In the genomic region with DNA sequence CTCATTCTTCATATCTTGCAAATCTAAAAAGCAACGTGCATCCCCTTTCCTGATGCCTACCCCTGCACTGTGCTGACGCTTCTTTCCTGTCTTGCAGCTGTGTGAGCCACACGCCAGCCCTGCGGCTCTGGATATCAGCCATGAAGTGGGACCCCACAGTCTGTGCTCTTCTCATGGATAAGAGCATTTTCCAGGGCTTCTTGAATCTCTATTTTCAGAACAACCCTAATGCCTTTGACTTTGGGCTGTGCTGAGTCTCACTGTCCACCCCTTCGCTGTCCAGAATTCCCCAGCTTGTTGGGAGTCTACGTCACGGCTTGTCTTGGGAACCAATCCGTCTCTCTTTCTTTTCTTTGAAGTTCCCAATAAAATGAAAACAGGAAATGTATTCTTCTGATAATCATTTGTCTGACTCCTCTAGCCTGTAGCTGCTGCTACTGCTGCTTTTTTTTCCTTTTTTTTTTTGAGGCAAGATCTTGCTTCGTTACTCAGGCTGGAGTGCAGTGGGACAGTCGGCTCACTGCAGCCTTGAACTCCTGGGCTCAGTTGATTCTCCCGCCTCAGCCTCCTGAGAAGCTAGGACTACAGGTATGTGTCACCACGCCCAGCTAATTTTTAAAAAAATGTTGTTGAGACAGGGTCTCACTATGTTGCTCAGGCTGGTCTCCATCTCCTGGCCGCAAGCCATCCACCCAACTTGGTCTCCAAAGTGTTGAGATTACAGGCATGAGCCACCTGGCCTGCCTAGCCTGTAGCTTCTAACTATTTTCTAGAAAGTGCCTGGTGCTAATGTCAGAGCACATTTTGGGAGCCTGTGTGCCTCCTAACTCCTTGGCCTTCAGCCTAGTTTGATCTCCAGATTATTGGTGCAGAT, we compare ENCODE assay signal across 10 cellular contexts. TPM values are rescaled to one million over a fixed set of nuclear protein-coding genes. Genes with fewer than 3 reads are reported as not detected.
DNase-seq lines count a peak whose midpoint lies in the region; ATAC-seq and TF ChIP-seq lines count a peak whose summit lies in the region.
"Had no signal": no experiment of that assay in that cellular context is flagged by ENCODE, and none has a peak within 500 bp of the region (broad histone marks: within the 10 kb centered on the region; RNA-seq: fewer than 3 reads in every experiment).

No MANE protein-coding gene starts in this region.

- H3K27me3 ChIP-seq in mesendoderm (ENCODE audit: insufficient read depth, low read length, poor library complexity) (no peaks in the 10 kb centered on the region), thyroid gland (no peaks in the 10 kb centered on the region)
- H3K27me3 ChIP-seq in effector memory CD4-positive, alpha-beta T cell (replicated peaks; ENCODE audit: control insufficient read depth, insufficient read depth, low read length, poor library complexity, severe bottlenecking), result no peaks in the 10 kb centered on the region

- no peak overlapping the region for H3K4ac ChIP-seq in mesendoderm (ENCODE audit: low read depth, low read length)

- peak overlapping the region; percentile 51 for H3K56ac ChIP-seq in mesendoderm (ENCODE audit: low read length)

- no peaks in the 10 kb centered on the region for H3K36me3 ChIP-seq in mesendoderm (ENCODE audit: control insufficient read depth, insufficient read depth, low read length)
- H3K36me3 ChIP-seq in thyroid gland, result no peaks in the 10 kb centered on the region
- H3K36me3 ChIP-seq in effector memory CD4-positive, alpha-beta T cell (ENCODE audit: control insufficient read depth, insufficient read depth, low read length), result no peaks in the 10 kb centered on the region

- H3K4me1 ChIP-seq in mesendoderm (ENCODE audit: control insufficient read depth, low read depth, low read length), result peaks cover 21% of the 10 kb centered on the region
- H3K4me1 ChIP-seq in thyroid gland, result peaks cover 11 to 42% of the 10 kb centered on the region in 2 donors
- no peaks in the 10 kb centered on the region for H3K4me1 ChIP-seq in effector memory CD4-positive, alpha-beta T cell (ENCODE audit: control insufficient read depth, insufficient read depth, low read length, poor library complexity, severe bottlenecking)

- no peak overlapping the region for H2AK5ac ChIP-seq in mesendoderm (ENCODE audit: low read length)

- no peak overlapping the region for H3K4me2 ChIP-seq in mesendoderm (ENCODE audit: low read length)

- H3K79me2 ChIP-seq in mesendoderm (ENCODE audit: control insufficient read depth, insufficient read depth, low read length), result no peaks in the 10 kb centered on the region

- no peak overlapping the region for H2BK120ac ChIP-seq in mesendoderm (ENCODE audit: low read depth, low read length)

- peak overlapping the region; percentile 8 for H2BK15ac ChIP-seq in mesendoderm (replicated peaks; ENCODE audit: low read depth)

- DNase-seq in RWPE1 (ENCODE audit: low spot score) (no peak), dermis microvascular lymphatic vessel endothelial cell (ENCODE audit: low read depth in 2 of 2) (peak; percentile 65 to 86), mesendoderm (no peak), thyroid gland (no peak), cerebellar cortex (ENCODE audit: low spot score) (no peak)
- DNase-seq in effector memory CD4-positive, alpha-beta T cell, result no peak
- DNase-seq: GDM1, NCI-H1694 had no signal

- POLR2A ChIA-PET in RWPE1 (lab: Yijun Ruan, JAX; ENCODE audit: low non-redundant PET), result no interaction called here

- intact Hi-C loops in thyroid gland (cut with DNase I), result no loop called here

- H3K27ac ChIP-seq in RWPE1 (peak overlapping the region; percentile 99), mesendoderm (ENCODE audit: low read depth, low read length) (no peak overlapping the region), thyroid gland (peak overlapping the region in 2 of 3 donors; percentile 48 to 60)
- H3K27ac ChIP-seq in effector memory CD4-positive, alpha-beta T cell (ENCODE audit: insufficient read depth, low read length, poor library complexity, severe bottlenecking), result no peak overlapping the region

- no peak overlapping the region for H3K23ac ChIP-seq in mesendoderm (ENCODE audit: low read length)

- H4K8ac ChIP-seq in mesendoderm (ENCODE audit: low read depth, low read length), result no peak overlapping the region

- H4K5ac ChIP-seq in mesendoderm (ENCODE audit: low read length), result no peak overlapping the region

- CTCF ChIA-PET in RWPE1 (lab: Yijun Ruan, JAX), result interaction anchor here (0.6 to 1.5 kb wide), 2 partner anchors 55 to 876 kb away, joined by 4 to 7 read pairs; partner anchors contain the start of gene CFAP58

- no peaks in the 10 kb centered on the region for H3K79me1 ChIP-seq in mesendoderm (ENCODE audit: low read length)

- H3K4me3 ChIP-seq in mesendoderm (ENCODE audit: low read length), result no peak overlapping the region
- no peak overlapping the region for H3K4me3 ChIP-seq in thyroid gland (replicated peaks in 1 of 3)
- no peak overlapping the region for H3K4me3 ChIP-seq in effector memory CD4-positive, alpha-beta T cell (ENCODE audit: insufficient read depth, low read depth, low read length, poor library complexity, severe bottlenecking)

- no peak overlapping the region for H2BK5ac ChIP-seq in mesendoderm (ENCODE audit: low read length)

- no peak for ATAC-seq in GM19455 (IDR thresholded peaks at IDR 0.05; ENCODE audit: unreplicated experiment)

- H3K18ac ChIP-seq in mesendoderm (ENCODE audit: low read length), result peak overlapping the region; percentile 18

- no CpG with 5 or more reads among the region's 13 CpGs for WGBS in mesendoderm (ENCODE audit: extremely low coverage, insufficient coverage, low lambda C conversion rate)
- 71 to 76% methylated on average over 13 of the region's 13 CpGs for WGBS in thyroid gland, 2 donors

- TF ChIP-seq CTCF in RWPE1 (conservative IDR thresholded peaks at IDR 0.05; ENCODE audit: low read depth) (no peak), thyroid gland (IDR thresholded peaks at IDR 0.05) (no peak)

- TF ChIP-seq POLR2A in thyroid gland (IDR thresholded peaks at IDR 0.05), result no peak

- no peak overlapping the region for H3K9ac ChIP-seq in mesendoderm (ENCODE audit: low read length)

- H3K9me3 ChIP-seq in thyroid gland, result no peaks in the 10 kb centered on the region
- H3K9me3 ChIP-seq in effector memory CD4-positive, alpha-beta T cell (ENCODE audit: control insufficient read depth, low read length), result no peaks in the 10 kb centered on the region

RNA-seq across cellular contexts. Expression of gene GSTO2, which starts 30.3 kb away (rescaled TPM):
- total RNA-seq in dermis microvascular lymphatic vessel endothelial cell (0.51 and 0.89 TPM in 2 replicates), thyroid gland (10 to 100 TPM in 3 of 4 donors, 1 to 10 TPM in 1; 7.5 to 16.3 (median 12.8) TPM)
- 13.4 TPM for polyA plus RNA-seq in mesendoderm (2013, experiment 1 of 2)
- polyA plus RNA-seq in mesendoderm (2013, experiment 2 of 2), result 11.0 TPM
- total RNA-seq: myocyte had no signal

RNA-seq across cellular contexts. Expression of gene ITPRIP, which starts 39.0 kb away (rescaled TPM):
- 20.7 and 43.0 TPM in 2 replicates for total RNA-seq in dermis microvascular lymphatic vessel endothelial cell
- polyA plus RNA-seq in mesendoderm (2013, experiment 1 of 2), result 22.8 TPM
- 22.4 TPM for polyA plus RNA-seq in mesendoderm (2013, experiment 2 of 2)
- 10 to 100 TPM; 28.0 to 44.2 (median 29.4) TPM for total RNA-seq in thyroid gland

RNA-seq across cellular contexts. Expression of gene GSTO1, which starts 44.6 kb away (rescaled TPM):
- total RNA-seq in dermis microvascular lymphatic vessel endothelial cell (267 and 284 TPM in 2 replicates), thyroid gland (100 to 1,000 TPM in 2 of 4 donors, 10 to 100 TPM in 2; 86.1 to 129 (median 102) TPM)
- 261 TPM for polyA plus RNA-seq in mesendoderm (2013, experiment 1 of 2)
- 257 TPM for polyA plus RNA-seq in mesendoderm (2013, experiment 2 of 2)

RNA-seq across cellular contexts. Expression of gene CFAP58, which starts 54.4 kb away (rescaled TPM):
- 0.64 and 0.89 TPM in 2 replicates for total RNA-seq in dermis microvascular lymphatic vessel endothelial cell
- polyA plus RNA-seq in mesendoderm (2013, experiment 1 of 2), result 1.0 TPM
- 0.85 TPM for polyA plus RNA-seq in mesendoderm (2013, experiment 2 of 2)
- 1 to 10 TPM; 1.0 to 1.6 (median 1.2) TPM for total RNA-seq in thyroid gland

Comparison
In these comparisons a context has a peak if more than half of its experiments do, and no peak if none do; other contexts are left out.
1. DNase-seq: peak in dermis microvascular lymphatic vessel endothelial cell (2 of 2); none in RWPE1 (single experiment), mesendoderm (single experiment), thyroid gland (0 of 2), cerebellar cortex (single experiment) and effector memory CD4-positive, alpha-beta T cell (0 of 3).
2. H3K27ac ChIP-seq: peak in RWPE1 (single experiment) and thyroid gland (2 of 3); none in mesendoderm (single experiment) and effector memory CD4-positive, alpha-beta T cell (single experiment).